ENCODE assay signal across 28 cellular contexts in the genomic region with DNA sequence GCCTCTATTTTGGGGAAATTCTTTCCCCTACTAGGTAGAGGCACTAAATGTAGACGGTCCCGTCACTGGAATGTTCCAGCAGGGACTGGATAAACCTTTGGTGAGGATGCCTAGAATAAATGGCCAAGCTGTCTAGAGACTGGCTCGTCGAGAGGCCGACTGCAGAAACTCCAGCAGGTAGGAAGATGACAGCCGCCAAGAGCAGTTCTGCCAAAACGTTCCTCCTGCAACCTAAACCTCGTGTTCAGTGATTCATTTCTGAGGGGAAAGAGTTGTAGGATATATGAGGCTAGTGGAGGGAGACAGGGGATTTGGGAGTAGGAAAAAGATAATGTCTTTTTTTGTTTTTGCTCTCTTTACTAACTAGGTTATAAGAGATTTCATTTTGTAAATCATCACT.
"Had no signal": no experiment of that assay in that cellular context is flagged by ENCODE, and none has a peak within 500 bp of the region (broad histone marks: within the 10 kb centered on the region; RNA-seq: fewer than 3 reads in every experiment).

No MANE protein-coding gene starts in this region.

- ATAC-seq: activated CD4-positive, alpha-beta T cell treated with anti-CD3 and anti-CD28 coated beads for 36 hours; activated naive CD4-positive, alpha-beta T cell treated with anti-CD3 and anti-CD28 coated beads, Interleukin-2, amount 50 U/mL, for 72 hours; activated T-cell treated with anti-CD3 and anti-CD28 coated beads, Interleukin-2, amount 50 U/mL, for 72 hours; esophagus mucosa; foreskin keratinocyte; gastroesophageal sphincter; heart right ventricle had no signal

- H3K9me3 Mint-ChIP-seq: activated CD4-positive, alpha-beta memory T cell treated with anti-CD3 and anti-CD28 coated beads, Interleukin-2, amount 10 ng/mL, durations not matched to agents 7 days and 5 days; activated CD4-positive, alpha-beta T cell treated with anti-CD3 and anti-CD28 coated beads, Interleukin-2, amount 10 ng/mL, durations not matched to agents 24 days and 14 days; activated naive CD4-positive, alpha-beta T cell treated with anti-CD3 and anti-CD28 coated beads, Interleukin-2, amount 10 ng/mL, durations not matched to agents 7 days and 5 days; activated naive CD4-positive, alpha-beta T cell treated with anti-CD3 and anti-CD28 coated beads, Interleukin-2, amount 50 U/mL, for 72 hours; activated naive CD8-positive, alpha-beta T cell treated with anti-CD3 and anti-CD28 coated beads, Interleukin-2, amount 10 ng/mL, durations not matched to agents 7 days and 5 days; activated T-cell treated with anti-CD3 and anti-CD28 coated beads, Interleukin-2, amount 50 U/mL, for 24 hours; activated T-cell treated with anti-CD3 and anti-CD28 coated beads, Interleukin-2, amount 50 U/mL, for 72 hours; brain had no signal

- H3K4me3 ChIP-seq: ascending aorta, breast epithelium, cardiac muscle cell, gastroesophageal sphincter, heart right ventricle had no signal

- H3K4me1 Mint-ChIP-seq: activated CD4-positive, alpha-beta memory T cell treated with anti-CD3 and anti-CD28 coated beads, Interleukin-2, amount 10 ng/mL, durations not matched to agents 7 days and 5 days; activated CD4-positive, alpha-beta T cell treated with anti-CD3 and anti-CD28 coated beads for 36 hours; activated CD4-positive, alpha-beta T cell treated with anti-CD3 and anti-CD28 coated beads, Interleukin-2, amount 10 ng/mL, durations not matched to agents 24 days and 14 days; brain had no signal

- H3K27me3 ChIP-seq: ascending aorta, breast epithelium, cardiac muscle cell, gastroesophageal sphincter had no signal

- H3K4me1 ChIP-seq: breast epithelium, foreskin keratinocyte, gastroesophageal sphincter, heart right ventricle had no signal

- DNase-seq: activated CD4-positive, alpha-beta memory T cell treated with anti-CD3 and anti-CD28 coated beads, Interleukin-2, amount 10 ng/mL, durations not matched to agents 7 days and 5 days; activated CD4-positive, alpha-beta T cell treated with anti-CD3 and anti-CD28 coated beads for 36 hours; activated CD4-positive, alpha-beta T cell treated with anti-CD3 and anti-CD28 coated beads, Interleukin-2, amount 10 ng/mL, durations not matched to agents 24 days and 14 days; activated CD4-positive, CD25-positive, alpha-beta regulatory T cell; activated CD4-positive, CD25-positive, alpha-beta regulatory T cell treated with anti-CD3 and anti-CD28 coated beads, Interleukin-2, amount 50 U/mL, for 72 hours; activated CD8-positive, alpha-beta memory T cell treated with anti-CD3 and anti-CD28 coated beads, Interleukin-2, amount 50 U/mL, for 48 hours; activated gamma-delta T cell; activated naive CD4-positive, alpha-beta T cell; activated naive CD4-positive, alpha-beta T cell treated with anti-CD3 and anti-CD28 coated beads, Interleukin-2, amount 10 ng/mL, durations not matched to agents 7 days and 5 days; activated naive CD8-positive, alpha-beta T cell treated with anti-CD3 and anti-CD28 coated beads, Interleukin-2, amount 10 ng/mL, durations not matched to agents 7 days and 5 days; activated T-cell treated with anti-CD3 and anti-CD28 coated beads for 4 hours; activated T-cell treated with anti-CD3 and anti-CD28 coated beads, Interleukin-2, amount 50 U/mL, for 24 hours; activated T-cell treated with anti-CD3 and anti-CD28 coated beads, Interleukin-2, amount 50 U/mL, for 72 hours; central memory CD4-positive, alpha-beta T cell; cerebellar nuclear complex; cortex of kidney; dermis blood vessel endothelial cell; effector CD8-positive, alpha-beta T cell; foreskin keratinocyte; heart right ventricle; T-helper 2 cell had no signal

- H3K9me3 ChIP-seq: ascending aorta, breast epithelium, gastroesophageal sphincter, heart right ventricle had no signal

- H3K36me3 Mint-ChIP-seq: activated naive CD4-positive, alpha-beta T cell treated with anti-CD3 and anti-CD28 coated beads, Interleukin-2, amount 10 ng/mL, durations not matched to agents 7 days and 5 days; activated naive CD4-positive, alpha-beta T cell treated with anti-CD3 and anti-CD28 coated beads, Interleukin-2, amount 50 U/mL, for 72 hours; activated naive CD8-positive, alpha-beta T cell treated with anti-CD3 and anti-CD28 coated beads, Interleukin-2, amount 10 ng/mL, durations not matched to agents 7 days and 5 days; brain had no signal

- H3K36me3 ChIP-seq: ascending aorta, breast epithelium, cardiac muscle cell, gastroesophageal sphincter, heart right ventricle had no signal

- H3K27me3 Mint-ChIP-seq: activated CD4-positive, alpha-beta memory T cell treated with anti-CD3 and anti-CD28 coated beads, Interleukin-2, amount 10 ng/mL, durations not matched to agents 7 days and 5 days; activated CD4-positive, alpha-beta T cell treated with anti-CD3 and anti-CD28 coated beads for 36 hours; activated T-cell treated with anti-CD3 and anti-CD28 coated beads, Interleukin-2, amount 50 U/mL, for 24 hours had no signal

- H3K4me3 Mint-ChIP-seq: activated CD4-positive, alpha-beta memory T cell treated with anti-CD3 and anti-CD28 coated beads, Interleukin-2, amount 10 ng/mL, durations not matched to agents 7 days and 5 days; activated CD4-positive, alpha-beta T cell treated with anti-CD3 and anti-CD28 coated beads for 36 hours; activated CD4-positive, alpha-beta T cell treated with anti-CD3 and anti-CD28 coated beads, Interleukin-2, amount 10 ng/mL, durations not matched to agents 24 days and 14 days; activated naive CD4-positive, alpha-beta T cell treated with anti-CD3 and anti-CD28 coated beads, Interleukin-2, amount 10 ng/mL, durations not matched to agents 7 days and 5 days; activated naive CD8-positive, alpha-beta T cell treated with anti-CD3 and anti-CD28 coated beads, Interleukin-2, amount 10 ng/mL, durations not matched to agents 7 days and 5 days; activated T-cell treated with anti-CD3 and anti-CD28 coated beads, Interleukin-2, amount 50 U/mL, for 24 hours; activated T-cell treated with anti-CD3 and anti-CD28 coated beads, Interleukin-2, amount 50 U/mL, for 72 hours; brain had no signal

- H3K27ac Mint-ChIP-seq: activated CD4-positive, alpha-beta memory T cell treated with anti-CD3 and anti-CD28 coated beads, Interleukin-2, amount 10 ng/mL, durations not matched to agents 7 days and 5 days; activated CD4-positive, alpha-beta T cell treated with anti-CD3 and anti-CD28 coated beads for 36 hours; activated CD4-positive, alpha-beta T cell treated with anti-CD3 and anti-CD28 coated beads, Interleukin-2, amount 10 ng/mL, durations not matched to agents 24 days and 14 days; activated naive CD4-positive, alpha-beta T cell treated with anti-CD3 and anti-CD28 coated beads, Interleukin-2, amount 10 ng/mL, durations not matched to agents 7 days and 5 days; activated naive CD4-positive, alpha-beta T cell treated with anti-CD3 and anti-CD28 coated beads, Interleukin-2, amount 50 U/mL, for 72 hours; activated naive CD8-positive, alpha-beta T cell treated with anti-CD3 and anti-CD28 coated beads, Interleukin-2, amount 10 ng/mL, durations not matched to agents 7 days and 5 days; activated T-cell treated with anti-CD3 and anti-CD28 coated beads, Interleukin-2, amount 50 U/mL, for 24 hours; activated T-cell treated with anti-CD3 and anti-CD28 coated beads, Interleukin-2, amount 50 U/mL, for 72 hours; brain had no signal

- H3K27ac ChIP-seq: breast epithelium, cardiac muscle cell, foreskin keratinocyte, gastroesophageal sphincter, heart right ventricle had no signal
